9 cellular contexts compared by ENCODE assay signal in the genomic region with DNA sequence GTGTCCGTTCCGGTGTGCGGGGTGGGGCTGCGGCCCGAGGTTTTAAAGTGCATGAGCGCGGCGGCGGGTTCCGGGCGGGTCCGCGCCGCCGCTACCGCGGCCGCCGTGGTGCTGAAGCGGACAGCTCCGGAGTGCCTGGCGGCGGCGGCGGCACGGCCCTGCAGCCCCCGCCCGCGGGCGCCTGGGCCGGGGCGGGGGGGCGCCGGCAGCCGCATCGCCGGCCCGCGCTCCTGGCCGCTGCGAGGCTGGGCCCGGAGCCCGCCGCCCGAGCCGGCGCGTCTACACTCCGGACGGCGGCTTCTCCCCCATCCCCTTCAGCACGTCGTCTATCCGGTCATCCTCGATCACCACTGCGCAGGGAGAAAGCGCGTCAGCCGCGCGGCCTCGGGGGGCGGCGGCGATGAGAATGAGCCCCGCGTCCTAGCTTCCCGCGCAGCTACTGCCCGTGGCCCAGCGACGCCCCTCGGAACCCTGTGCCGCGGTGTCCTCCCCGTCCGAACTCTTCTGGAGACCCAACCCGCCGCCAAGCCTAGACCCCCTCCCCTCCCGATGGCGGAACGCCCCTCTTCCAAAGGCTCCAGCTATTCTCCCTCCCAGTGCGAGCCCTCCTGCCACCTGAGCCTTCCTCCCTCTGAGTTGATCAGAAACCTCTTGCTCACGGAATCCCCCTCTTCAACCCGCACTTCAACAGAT. TPM values are rescaled to one million over a fixed set of nuclear protein-coding genes. Genes with fewer than 3 reads are reported as not detected.
DNase-seq lines count a peak whose midpoint lies in the region; ATAC-seq and TF ChIP-seq lines count a peak whose summit lies in the region.
"Had no signal": no experiment of that assay in that cellular context is flagged by ENCODE, and none has a peak within 500 bp of the region (broad histone marks: within the 10 kb centered on the region; RNA-seq: fewer than 3 reads in every experiment).

No MANE protein-coding gene starts in this region.

- CTCF ChIA-PET in T-cell (lab: Charles Lee), result interaction anchor here in 1 of 2 donors (0.7 kb wide), 1 partner anchor 108 kb away, joined by 3 read pairs; no protein-coding TSS in a partner anchor

- no peak for DNase-seq in AG10803 (ENCODE audit: low read depth)
- peak; percentile 96 for DNase-seq in H7
- DNase-seq in T-cell, result peak in 17 of 34 experiments; percentile 13 to 52 (median 38)
- peak; percentile 48 for DNase-seq in cerebellum (ENCODE audit: low spot score)
- no peak for DNase-seq in left lobe of liver (ENCODE audit: low spot score)
- DNase-seq in testis, result peak; percentile 46
- DNase-seq in NCI-H446 (lab: John Stamatoyannopoulos, UW), result no peak

- intact Hi-C loops in testis (cut with DNase I; ENCODE audit: low total_unique reads), result no loop called here

- H3K9me3 ChIP-seq in testis, result no peaks in the 10 kb centered on the region

- TF ChIP-seq CTCF in AG10803 (conservative IDR thresholded peaks at IDR 0.05; ENCODE audit: low read length) (no peak), testis (IDR thresholded peaks at IDR 0.05) (no peak)

- ATAC-seq in T-cell (replicated peaks in 1 of 4) (peak; percentile 66 to 78 (median 70)), left lobe of liver (peak; percentile 54), GM18867 (IDR thresholded peaks at IDR 0.05; ENCODE audit: unreplicated experiment) (no peak)

- H3K4me3 Mint-ChIP-seq in T-cell, result peak overlapping the region; percentile 76 to 81 (median 79)

- H3K4me1 ChIP-seq in testis, result peaks cover 25% of the 10 kb centered on the region

- no peak for TF ChIP-seq POLR2A in testis (IDR thresholded peaks at IDR 0.05)

- H3K27ac Mint-ChIP-seq in T-cell, result peak overlapping the region; percentile 36 to 52

- H3K9me3 Mint-ChIP-seq in T-cell, result no peaks in the 10 kb centered on the region

- POLR2A ChIA-PET in T-cell (lab: Charles Lee), result no interaction called here

- peaks cover 18 to 28% (median 25%) of the 10 kb centered on the region in 3 donors for H3K4me1 Mint-ChIP-seq in T-cell

- peaks cover 16 to 29% of the 10 kb centered on the region in 2 donors for H3K27me3 Mint-ChIP-seq in T-cell

- no peaks in the 10 kb centered on the region for H3K36me3 Mint-ChIP-seq in T-cell

- 1% methylated on average over 23 to 51 of the region's 85 CpGs for WGBS in testis, 2 donors

- peaks cover 56% of the 10 kb centered on the region for H3K27me3 ChIP-seq in H7 (ENCODE audit: control insufficient read depth, insufficient read depth, low read length)
- H3K27me3 ChIP-seq in testis, result no peaks in the 10 kb centered on the region

- H3K36me3 ChIP-seq in H7 (replicated peaks; ENCODE audit: control insufficient read depth, insufficient read depth, low read length) (no peaks in the 10 kb centered on the region), testis (ENCODE audit: low read depth, missing control alignments) (no peaks in the 10 kb centered on the region)

- no peak overlapping the region for H3K27ac ChIP-seq in testis

- H3K4me3 ChIP-seq in AG10803 (ENCODE audit: low read length), result peak overlapping the region; percentile 46
- H3K4me3 ChIP-seq in H7 (ENCODE audit: insufficient read depth, low read depth, low read length), result peak overlapping the region; percentile 74
- H3K4me3 ChIP-seq in testis, result no peak overlapping the region

RNA-seq across cellular contexts. Expression of a gene that starts 1.3 kb away (rescaled TPM):
- 1.5 and 1.6 TPM in 2 replicates for total RNA-seq in H7 (2014; rRNA removed; shearing (Covaris generic))
- under 1 TPM in 1 of 5 donors, not detected in 4; 0.19 TPM for total RNA-seq in T-cell
- 5.8 TPM for total RNA-seq in cerebellum
- 0.43 TPM for total RNA-seq in left lobe of liver
- total RNA-seq in testis, result under 1 TPM in 1 of 2 donors, not detected in 1; 0.24 TPM
- polyA plus RNA-seq in testis (ENCODE audit: insufficient read depth, low read depth, low replicate concordance), result 0.40 TPM

RNA-seq across cellular contexts. Expression of a gene that starts 10.6 kb away (rescaled TPM):
- total RNA-seq in H7 (2014; rRNA removed; shearing (Covaris generic)), result 10.1 and 15.2 TPM in 2 replicates
- total RNA-seq in T-cell (1 to 10 TPM in 4 of 5 donors, under 1 TPM in 1; 0.37 to 4.0 (median 2.3) TPM), cerebellum (0.91 TPM), left lobe of liver (7.0 TPM), testis (10 to 100 TPM; 10.2 to 15.0 TPM)
- polyA plus RNA-seq in testis (ENCODE audit: insufficient read depth, low read depth, low replicate concordance), result 16.9 TPM

RNA-seq across cellular contexts. Expression of a gene that starts 11.3 kb away (rescaled TPM):
- 59.8 and 62.7 TPM in 2 replicates for total RNA-seq in H7 (2014; rRNA removed; shearing (Covaris generic))
- 10 to 100 TPM; 18.7 to 43.1 (median 39.9) TPM for total RNA-seq in T-cell
- 13.7 TPM for total RNA-seq in cerebellum
- total RNA-seq in left lobe of liver, result 38.8 TPM
- total RNA-seq in testis, result 10 to 100 TPM; 79.4 to 91.7 TPM
- polyA plus RNA-seq in testis (ENCODE audit: insufficient read depth, low read depth, low replicate concordance), result 58.7 TPM

RNA-seq across cellular contexts. Expression of a gene that starts 15.8 kb away (rescaled TPM):
- not detected in 2 replicates for total RNA-seq in H7 (2014; rRNA removed; shearing (Covaris generic))
- total RNA-seq in T-cell (not detected), cerebellum (10.1 TPM), left lobe of liver (not detected), testis (1 to 10 TPM; 1.4 TPM)
- 1.1 TPM for polyA plus RNA-seq in testis (ENCODE audit: insufficient read depth, low read depth, low replicate concordance)
- polyA plus RNA-seq: esophagus had no signal

RNA-seq across cellular contexts. Expression of a gene that starts 30.6 kb away (rescaled TPM):
- 0.41 TPM in 1 of 2 replicates, not detected in the other for total RNA-seq in H7 (2014; rRNA removed; shearing (Covaris generic))
- under 1 TPM in 3 of 5 donors, not detected in 2; 0.10 to 0.23 (median 0.16) TPM for total RNA-seq in T-cell
- total RNA-seq in cerebellum, result 6.6 TPM
- 0.75 TPM for total RNA-seq in left lobe of liver
- total RNA-seq in testis, result 10 to 100 TPM; 13.8 to 17.6 TPM
- polyA plus RNA-seq in testis (ENCODE audit: insufficient read depth, low read depth, low replicate concordance), result 2.5 TPM

Comparison
In these comparisons a context has a peak if more than half of its experiments do, and no peak if none do; other contexts are left out.
1. DNase-seq: peak in H7 (single experiment), cerebellum (single experiment) and testis (single experiment); none in AG10803 (single experiment), left lobe of liver (single experiment) and NCI-H446 (0 of 2).
2. H3K4me3 ChIP-seq: peak in AG10803 (single experiment) and H7 (single experiment); none in testis (0 of 2).